9 cellular contexts compared by ENCODE assay signal in genomic region chr20:32203556-32204484, GRCh38. TPM values are rescaled to one million over a fixed set of nuclear protein-coding genes. Genes with fewer than 3 reads are reported as not detected.
DNase-seq lines count a peak whose midpoint lies in the region; ATAC-seq and TF ChIP-seq lines count a peak whose summit lies in the region.
"Had no signal": no experiment of that assay in that cellular context is flagged by ENCODE, and none has a peak within 500 bp of the region (broad histone marks: within the 10 kb centered on the region; RNA-seq: fewer than 3 reads in every experiment).

No MANE protein-coding gene starts in this region.

- BruUV-seq in mammary epithelial cell (replicated peaks; lab: Mats Ljungman, UMichigan): no TSS peak

- 33% methylated on average over 11 of the region's 11 CpGs for WGBS in mammary epithelial cell (ENCODE audit: low coverage, missing lambda C conversion rate)

- H3K4me3 ChIP-seq in mammary epithelial cell (replicated peaks in 1 of 3; ENCODE audit: insufficient read depth in 1 of 3, low read depth in 2 of 3, low read length in 3 of 3): peak overlapping the region in 1 of 3 experiments; percentile 10

- no peaks in the 10 kb centered on the region for H3K9me3 ChIP-seq in mammary epithelial cell (replicated peaks; ENCODE audit: insufficient read depth, low read length)

- no peak overlapping the region for H2AFZ ChIP-seq in mammary epithelial cell (ENCODE audit: low read depth, low read length)

- in situ Hi-C loops in mammary epithelial cell (cut with MboI; ENCODE audit: low sequenced_read_pairs in 2 of 2): loop anchor here in 1 of 2 donors (25.0 kb wide), 1 partner anchor 258 kb away; no protein-coding TSS in a partner anchor

- no peaks in the 10 kb centered on the region for H3K27me3 ChIP-seq in mammary epithelial cell (ENCODE audit: insufficient read depth, low read length)

- H3K27ac ChIP-seq in 22Rv1: peak overlapping the region; percentile 81
- H3K27ac ChIP-seq in mammary epithelial cell (ENCODE audit: insufficient read depth, low read depth, low read length): peak overlapping the region; percentile 97

- DNase-seq in NCI-H774 (lab: John Stamatoyannopoulos, UW) (peak; percentile 38), mammary epithelial cell (peak; percentile 93), occipital lobe (lab: John Stamatoyannopoulos, UW) (peak; percentile 28), NCI-H748 treated with DMSO at 0.1 percent for 48 hours (lab: John Stamatoyannopoulos, UW) (no peak), cerebellum (ENCODE audit: low spot score) (no peak)
- DNase-seq: SHP77 had no signal

- CTCF ChIA-PET in mammary epithelial cell (lab: Charles Lee; ENCODE audit: low non-redundant PET): no interaction called here

- ATAC-seq in GM21786 (IDR thresholded peaks at IDR 0.05; ENCODE audit: unreplicated experiment): no peak
- ATAC-seq in GM19397 (IDR thresholded peaks at IDR 0.05; ENCODE audit: unreplicated experiment): no peak

- peak overlapping the region; percentile 89 for H3K9ac ChIP-seq in mammary epithelial cell (ENCODE audit: insufficient read depth, low read length)

- peak overlapping the region; percentile 59 for H3K4me2 ChIP-seq in mammary epithelial cell (ENCODE audit: insufficient read depth, low read depth, low read length)

- H3K36me3 ChIP-seq in mammary epithelial cell (ENCODE audit: insufficient read depth, low read length): peaks cover 12% of the 10 kb centered on the region

- peaks cover 95% of the 10 kb centered on the region for H3K79me2 ChIP-seq in mammary epithelial cell (ENCODE audit: insufficient read depth, low read length)

- TF ChIP-seq CTCF in 22Rv1 (IDR thresholded peaks at IDR 0.05) (no peak), mammary epithelial cell (conservative IDR thresholded peaks at IDR 0.05 in 1 of 2, IDR thresholded peaks at IDR 0.05 in 1 of 2; ENCODE audit: extremely low read depth in 1 of 2, insufficient read depth in 1 of 2, low read depth in 1 of 2, low read length in 2 of 2) (no peak)

- H3K4me1 ChIP-seq in mammary epithelial cell (ENCODE audit: insufficient read depth, low read length): peaks cover 61% of the 10 kb centered on the region

- dilution Hi-C loops in mammary epithelial cell (cut with HindIII; ENCODE audit: low sequenced_read_pairs): no loop called here

- intact Hi-C loops in mammary epithelial cell (cut with micrococcal nuclease): loop anchor here (10.0 kb wide), 2 partner anchors 169 to 451 kb away; no protein-coding TSS in a partner anchor

- H4K20me1 ChIP-seq in mammary epithelial cell (ENCODE audit: insufficient read depth, low read length): no peaks in the 10 kb centered on the region

RNA-seq across cellular contexts. Expression of gene PLAGL2, which starts 3.7 kb away (rescaled TPM):
- 10 to 100 TPM in 1 of 2 donors, 1 to 10 TPM in 1; 6.3 to 17.2 TPM for total RNA-seq in mammary epithelial cell
- polyA plus RNA-seq in mammary epithelial cell: 3.7 TPM
- polyA minus RNA-seq in mammary epithelial cell: 20.9 TPM
- total RNA-seq in occipital lobe: 1.2 TPM
- total RNA-seq in cerebellum: 3.5 TPM

RNA-seq across cellular contexts. Expression of gene POFUT1, which starts 3.9 kb away (rescaled TPM):
- total RNA-seq in mammary epithelial cell: 10 to 100 TPM; 36.7 to 43.5 TPM
- polyA plus RNA-seq in mammary epithelial cell: 25.0 TPM
- polyA minus RNA-seq in mammary epithelial cell: 35.6 TPM
- total RNA-seq in occipital lobe: 18.1 TPM
- total RNA-seq in cerebellum: 17.1 TPM

Comparison
In these comparisons a context has a peak if more than half of its experiments do, and no peak if none do; other contexts are left out.
1. DNase-seq: peak in NCI-H774 (single experiment), mammary epithelial cell (single experiment) and occipital lobe (single experiment); none in NCI-H748 treated with DMSO at 0.1 percent for 48 hours (single experiment) and cerebellum (single experiment).